Comparison of ENCODE assay signal across 8 cellular contexts in genomic region chr1:225653463-225654276, GRCh38. TPM values are rescaled to one million over a fixed set of nuclear protein-coding genes. Genes with fewer than 3 reads are reported as not detected.
DNase-seq lines count a peak whose midpoint lies in the region; ATAC-seq and TF ChIP-seq lines count a peak whose summit lies in the region.

No MANE protein-coding gene starts in this region.

- H3K36me3 Mint-ChIP-seq in stimulated activated naive B cell treated with anti-CD40 and anti-IgM and Interleukin-4, amounts not matched to agents 10 μg/mL and 1 μg/mL and 100 μg/mL, for 72 hours, result peaks cover 0 to 6% of the 10 kb centered on the region in 2 donors

- H4K20me1 ChIP-seq in Loucy (ENCODE audit: insufficient read depth, low read length, poor library complexity, severe bottlenecking), result peaks cover 10% of the 10 kb centered on the region

- DNase-seq in AG10803 (ENCODE audit: low read depth) (peak; percentile 70), lower leg skin (ENCODE audit: low spot score in 2 of 2) (peak; percentile 65 to 95), NCI-H1694 treated with DMSO at 0.1 percent for 48 hours (lab: John Stamatoyannopoulos, UW) (no peak)
- DNase-seq in stimulated activated naive B cell treated with anti-CD40 and anti-IgM and Interleukin-4, amounts not matched to agents 10 μg/mL and 1 μg/mL and 100 μg/mL, for 72 hours, result peak; percentile 6

- intact Hi-C loops in lower leg skin (cut with DNase I; ENCODE audit: low total_unique reads), result no loop called here

- no peaks in the 10 kb centered on the region for H3K9me2 ChIP-seq in Loucy (replicated peaks; ENCODE audit: low read depth, low read length)

- peaks cover 0 to 6% of the 10 kb centered on the region in 2 donors for H3K27me3 Mint-ChIP-seq in stimulated activated naive B cell treated with anti-CD40 and anti-IgM and Interleukin-4, amounts not matched to agents 10 μg/mL and 1 μg/mL and 100 μg/mL, for 72 hours

- H3K4me1 ChIP-seq in Loucy (ENCODE audit: insufficient read depth, low read length, poor library complexity, severe bottlenecking) (peaks cover 36% of the 10 kb centered on the region), ectodermal cell (ENCODE audit: control insufficient read depth, insufficient read depth, low read length) (peaks cover 9% of the 10 kb centered on the region)

- H3K9me3 Mint-ChIP-seq in stimulated activated naive B cell treated with anti-CD40 and anti-IgM and Interleukin-4, amounts not matched to agents 10 μg/mL and 1 μg/mL and 100 μg/mL, for 72 hours, result no peaks in the 10 kb centered on the region

- H3K27ac Mint-ChIP-seq in stimulated activated naive B cell treated with anti-CD40 and anti-IgM and Interleukin-4, amounts not matched to agents 10 μg/mL and 1 μg/mL and 100 μg/mL, for 72 hours, result peak overlapping the region; percentile 83

- TF ChIP-seq CTCF in AG10803 (conservative IDR thresholded peaks at IDR 0.05; ENCODE audit: low read length), result no peak
- TF ChIP-seq CTCF in Loucy (conservative IDR thresholded peaks at IDR 0.05; ENCODE audit: low read length), result no peak
- TF ChIP-seq CTCF in WI38 (IDR thresholded peaks at IDR 0.05; ENCODE audit: low read depth, low read length), result no peak
- TF ChIP-seq CTCF in lower leg skin (IDR thresholded peaks at IDR 0.05), result no peak

- peak overlapping the region; percentile 99 for H2AFZ ChIP-seq in Loucy (ENCODE audit: low read length)

- 2 to 3% methylated on average over 69 to 70 of the region's 70 CpGs for WGBS in ectodermal cell, 2 experiments
- WGBS in lower leg skin, 2 donors, result 1 to 3% methylated on average over 41 to 54 of the region's 70 CpGs

- H3K4me1 Mint-ChIP-seq in stimulated activated naive B cell treated with anti-CD40 and anti-IgM and Interleukin-4, amounts not matched to agents 10 μg/mL and 1 μg/mL and 100 μg/mL, for 72 hours, result peaks cover 7 to 15% of the 10 kb centered on the region in 2 donors

- peak overlapping the region; percentile 75 for H3K4me3 ChIP-seq in AG10803 (ENCODE audit: low read length)
- peak overlapping the region; percentile 99 for H3K4me3 ChIP-seq in Loucy (ENCODE audit: low read length, poor library complexity, severe bottlenecking)
- peak overlapping the region; percentile 77 for H3K4me3 ChIP-seq in WI38 (ENCODE audit: low read depth, low read length)
- H3K4me3 ChIP-seq in ectodermal cell (ENCODE audit: insufficient read depth, low read depth, low read length), result peak overlapping the region; percentile 69
- peak overlapping the region; percentile 90 for H3K4me3 ChIP-seq in lower leg skin (ENCODE audit: low read depth, poor library complexity, severe bottlenecking)

- H3K36me3 ChIP-seq in Loucy (ENCODE audit: insufficient read depth, low read length), result no peaks in the 10 kb centered on the region
- no peaks in the 10 kb centered on the region for H3K36me3 ChIP-seq in ectodermal cell (ENCODE audit: control insufficient read depth, insufficient read depth, low read length)

- H3K4me2 ChIP-seq in Loucy (ENCODE audit: low read depth, low read length, poor library complexity, severe bottlenecking), result peak overlapping the region; percentile 91

- H3K9ac ChIP-seq in Loucy (ENCODE audit: low read depth, low read length, poor library complexity, severe bottlenecking), result peak overlapping the region; percentile 85

- H3K4me3 Mint-ChIP-seq in stimulated activated naive B cell treated with anti-CD40 and anti-IgM and Interleukin-4, amounts not matched to agents 10 μg/mL and 1 μg/mL and 100 μg/mL, for 72 hours, result peak overlapping the region; percentile 86 to 88

- H3K9me3 ChIP-seq in Loucy (ENCODE audit: insufficient read depth, low read depth, low read length) (no peaks in the 10 kb centered on the region), ectodermal cell (ENCODE audit: control insufficient read depth, low read length) (no peaks in the 10 kb centered on the region)

- peak overlapping the region; percentile 92 for H3K27ac ChIP-seq in ectodermal cell (ENCODE audit: insufficient read depth, low read depth, low read length, poor library complexity, severe bottlenecking)

- peaks cover 39% of the 10 kb centered on the region for H3K79me2 ChIP-seq in Loucy (ENCODE audit: insufficient read depth, low read length)

- ATAC-seq in GM19035 (IDR thresholded peaks at IDR 0.05; ENCODE audit: unreplicated experiment), result peak; percentile 45
- peak; percentile 55 to 56 for ATAC-seq in stimulated activated naive B cell treated with anti-CD40 and anti-IgM and Interleukin-4, amounts not matched to agents 10 μg/mL and 1 μg/mL and 100 μg/mL, for 72 hours (replicated peaks)

- no peak for TF ChIP-seq POLR2A in lower leg skin (IDR thresholded peaks at IDR 0.05)

- H3F3A ChIP-seq in Loucy (ENCODE audit: low read depth), result peaks cover 6% of the 10 kb centered on the region; the same call in 1 of the 2 replicates

- no peaks in the 10 kb centered on the region for H3K27me3 ChIP-seq in Loucy (ENCODE audit: insufficient read depth, low read length, poor library complexity, severe bottlenecking)
- peaks cover 9% of the 10 kb centered on the region for H3K27me3 ChIP-seq in ectodermal cell (ENCODE audit: control insufficient read depth, insufficient read depth, low read length, poor library complexity, severe bottlenecking)

RNA-seq across cellular contexts. Expression of gene ENAH, which starts 0.7 kb away (rescaled TPM):
- 215 TPM for polyA plus RNA-seq in ectodermal cell (2013, experiment 1 of 4)
- 231 TPM for polyA plus RNA-seq in ectodermal cell (2013, experiment 2 of 4)
- polyA plus RNA-seq in ectodermal cell (2013, experiment 3 of 4), result 157 TPM
- polyA plus RNA-seq in ectodermal cell (2013, experiment 4 of 4), result 171 TPM
- total RNA-seq in lower leg skin, result 10 to 100 TPM; 32.5 to 37.4 (median 35.2) TPM
